ENCODE assay signal across 13 cellular contexts in genomic region chr22:37549704-37550059, GRCh38. TPM values are rescaled to one million over a fixed set of nuclear protein-coding genes. Genes with fewer than 3 reads are reported as not detected.
DNase-seq lines count a peak whose midpoint lies in the region; ATAC-seq and TF ChIP-seq lines count a peak whose summit lies in the region.
"Had no signal": no experiment of that assay in that cellular context is flagged by ENCODE, and none has a peak within 500 bp of the region (broad histone marks: within the 10 kb centered on the region; RNA-seq: fewer than 3 reads in every experiment).

No MANE protein-coding gene starts in this region.

- no peak overlapping the region for H2BK5ac ChIP-seq in mesenchymal stem cell (ENCODE audit: low read depth, low read length, poor library complexity, severe bottlenecking)

- no peak for ATAC-seq in Right ventricle myocardium superior (ENCODE audit: poor library complexity)
- ATAC-seq: naive thymus-derived CD4-positive, alpha-beta T cell had no signal

- POLR2A ChIA-PET in CD4-positive, alpha-beta memory T cell (lab: Charles Lee; ENCODE audit: partially characterized antibody), result no interaction called here

- H2AFZ ChIP-seq in mesenchymal stem cell (ENCODE audit: low read depth, low read length), result no peak overlapping the region

- TF ChIP-seq POLR2A in vagina (IDR thresholded peaks at IDR 0.05), result no peak

- H2BK15ac ChIP-seq in mesenchymal stem cell (ENCODE audit: low read depth, poor library complexity, severe bottlenecking), result peak overlapping the region; percentile 73

- H3K36me3 Mint-ChIP-seq in CD4-positive, alpha-beta memory T cell, result no peaks in the 10 kb centered on the region
- H3K36me3 Mint-ChIP-seq: naive thymus-derived CD4-positive, alpha-beta T cell had no signal

- H3K79me1 ChIP-seq in mesenchymal stem cell (replicated peaks; ENCODE audit: low read length, poor library complexity, severe bottlenecking), result no peaks in the 10 kb centered on the region

- TF ChIP-seq CTCF in right atrium auricular region (IDR thresholded peaks at IDR 0.05) (peak in 1 of 2 donors; percentile 31), vagina (IDR thresholded peaks at IDR 0.05) (no peak)

- H3K4me1 ChIP-seq in right atrium auricular region (peaks cover 0 to 80% of the 10 kb centered on the region in 2 donors), mesenchymal stem cell (ENCODE audit: control insufficient read depth, insufficient read depth, low read depth, low read length) (peaks cover 54% of the 10 kb centered on the region), vagina (peaks cover 82% of the 10 kb centered on the region)
- H3K4me1 ChIP-seq in CD4-positive, alpha-beta memory T cell (ENCODE audit: insufficient read depth, low read length), result peaks cover 11% of the 10 kb centered on the region

- no peak overlapping the region for H3K27ac Mint-ChIP-seq in CD4-positive, alpha-beta memory T cell
- H3K27ac Mint-ChIP-seq: naive thymus-derived CD4-positive, alpha-beta T cell had no signal

- no peak overlapping the region for H3K4me3 Mint-ChIP-seq in CD4-positive, alpha-beta memory T cell
- H3K4me3 Mint-ChIP-seq: naive thymus-derived CD4-positive, alpha-beta T cell had no signal

- peak overlapping the region; percentile 3 to 90 for H2BK12ac ChIP-seq in mesenchymal stem cell (ENCODE audit: low read length in 2 of 2)

- H3K14ac ChIP-seq in mesenchymal stem cell (ENCODE audit: low read length in 2 of 2), result peak overlapping the region in 1 of 2 experiments; percentile 45

- peak overlapping the region; percentile 5 to 8 for H3K18ac ChIP-seq in mesenchymal stem cell (ENCODE audit: low read depth in 1 of 2, low read length in 2 of 2)

- DNase-seq in Right ventricle myocardium superior (peak; percentile 57), right atrium auricular region (ENCODE audit: low spot score) (no peak), dedifferentiated amniotic fluid mesenchymal stem cell (ENCODE audit: extremely low spot score) (peak; percentile 63), mesenchymal stem cell (peak; percentile 60), vagina (ENCODE audit: extremely low spot score in 2 of 2) (no peak), NCI-H1105 (lab: John Stamatoyannopoulos, UW) (no peak)
- no peak for DNase-seq in CD4-positive, alpha-beta memory T cell
- DNase-seq in activated CD4-positive, alpha-beta T cell treated with anti-CD3 and anti-CD28 coated beads for 4 hours, result no peak
- DNase-seq: AML-193; naive thymus-derived CD4-positive, alpha-beta T cell; NCI-H510A; WERI-Rb-1 had no signal

- peak overlapping the region; percentile 70 for H4K91ac ChIP-seq in mesenchymal stem cell (ENCODE audit: low read length)

- WGBS in mesenchymal stem cell, result 31% methylated on average over 3 of the region's 5 CpGs

- peaks cover 2 to 8% (median 6%) of the 10 kb centered on the region in 4 donors for H3K4me1 Mint-ChIP-seq in CD4-positive, alpha-beta memory T cell

- no peaks in the 10 kb centered on the region for H3K9me3 ChIP-seq in right atrium auricular region
- H3K9me3 ChIP-seq in mesenchymal stem cell (ENCODE audit: control insufficient read depth, low read length), result no peaks in the 10 kb centered on the region
- no peaks in the 10 kb centered on the region for H3K9me3 ChIP-seq in vagina
- H3K9me3 ChIP-seq in CD4-positive, alpha-beta memory T cell (ENCODE audit: control insufficient read depth in 1 of 2, low read length in 2 of 2), result no peaks in the 10 kb centered on the region

- H3K36me3 ChIP-seq in right atrium auricular region (no peaks in the 10 kb centered on the region), mesenchymal stem cell (ENCODE audit: control insufficient read depth in 1 of 2, insufficient read depth in 2 of 2, low read depth in 1 of 2, low read length in 2 of 2) (no peaks in the 10 kb centered on the region), vagina (no peaks in the 10 kb centered on the region)
- no peaks in the 10 kb centered on the region for H3K36me3 ChIP-seq in CD4-positive, alpha-beta memory T cell (ENCODE audit: insufficient read depth, low read length)
- H3K36me3 ChIP-seq: WERI-Rb-1 had no signal

- peak overlapping the region; percentile 39 for H2BK120ac ChIP-seq in mesenchymal stem cell (ENCODE audit: low read depth, low read length)

- H3K27me3 ChIP-seq in right atrium auricular region (no peaks in the 10 kb centered on the region), mesenchymal stem cell (ENCODE audit: control insufficient read depth in 1 of 2, insufficient read depth in 1 of 2, low read length in 2 of 2) (no peaks in the 10 kb centered on the region), vagina (no peaks in the 10 kb centered on the region)
- H3K27me3 ChIP-seq in CD4-positive, alpha-beta memory T cell (ENCODE audit: insufficient read depth, low read length), result no peaks in the 10 kb centered on the region

- intact Hi-C loops in Right ventricle myocardium superior (cut with DNase I) (no loop called here), vagina (cut with DNase I) (loop anchor here (5.0 kb wide), 1 partner anchor 58 kb away; the partner anchor contains the start of gene GGA1)
- intact Hi-C loops in CD4-positive, alpha-beta memory T cell (cut with micrococcal nuclease), result no loop called here

- H3K9ac ChIP-seq in mesenchymal stem cell (ENCODE audit: low read length), result no peak overlapping the region

- H3K4ac ChIP-seq in mesenchymal stem cell (ENCODE audit: low read depth in 1 of 2, low read length in 2 of 2), result peak overlapping the region; percentile 51 to 76

- CTCF ChIA-PET in CD4-positive, alpha-beta memory T cell (lab: Charles Lee; ENCODE audit: partially characterized antibody), result interaction anchor here (1.1 to 16.8 kb wide), 3 partner anchors 11 to 43 kb away, joined by 6 to 523 read pairs (median 10); partner anchors contain the start of gene CDC42EP1

- peaks cover 4 to 10% of the 10 kb centered on the region in 2 donors for H3K27me3 Mint-ChIP-seq in CD4-positive, alpha-beta memory T cell

- H2AK5ac ChIP-seq in mesenchymal stem cell (ENCODE audit: low read length, severe bottlenecking), result peak overlapping the region; percentile 34

- H3K23ac ChIP-seq in mesenchymal stem cell (ENCODE audit: low read length in 2 of 2), result no peak overlapping the region

- peak overlapping the region; percentile 37 for H3K4me2 ChIP-seq in mesenchymal stem cell (ENCODE audit: low read length, poor library complexity, severe bottlenecking)

- peaks cover 0 to 2% (median 0%) of the 10 kb centered on the region in 8 donors for H3K9me3 Mint-ChIP-seq in CD4-positive, alpha-beta memory T cell
- H3K9me3 Mint-ChIP-seq: naive thymus-derived CD4-positive, alpha-beta T cell had no signal

- H3K27ac ChIP-seq in right atrium auricular region, result peak overlapping the region in 1 of 2 donors; percentile 36
- peak overlapping the region; percentile 61 for H3K27ac ChIP-seq in mesenchymal stem cell (ENCODE audit: low read length, poor library complexity, severe bottlenecking)
- H3K27ac ChIP-seq in vagina, result peak overlapping the region; percentile 58
- no peak overlapping the region for H3K27ac ChIP-seq in CD4-positive, alpha-beta memory T cell (ENCODE audit: low read depth, low read length)
- H3K27ac ChIP-seq: WERI-Rb-1 had no signal

- H3K4me3 ChIP-seq in right atrium auricular region, result no peak overlapping the region
- no peak overlapping the region for H3K4me3 ChIP-seq in mesenchymal stem cell (ENCODE audit: insufficient read depth in 1 of 2, low read depth in 1 of 2, low read length in 2 of 2)
- H3K4me3 ChIP-seq in vagina, result no peak overlapping the region
- no peak overlapping the region for H3K4me3 ChIP-seq in CD4-positive, alpha-beta memory T cell (ENCODE audit: low read length in 2 of 2)

- no peak overlapping the region for H4K8ac ChIP-seq in mesenchymal stem cell (ENCODE audit: low read length)

RNA-seq across cellular contexts. Expression of gene CDC42EP1, which starts 10.6 kb away (rescaled TPM):
- total RNA-seq in Right ventricle myocardium superior (15.4 TPM), right atrium auricular region (10 to 100 TPM; 20.7 to 34.8 TPM), vagina (46.2 TPM)
- polyA plus RNA-seq in mesenchymal stem cell (2013, experiment 1 of 2), result 117 TPM
- 113 TPM for polyA plus RNA-seq in mesenchymal stem cell (2013, experiment 2 of 2)
- total RNA-seq in CD4-positive, alpha-beta memory T cell, result not detected
- polyA plus RNA-seq in CD4-positive, alpha-beta memory T cell, result not detected
- polyA plus RNA-seq: naive thymus-derived CD4-positive, alpha-beta T cell had no signal

RNA-seq across cellular contexts. Expression of gene LGALS2, which starts 30.2 kb away (rescaled TPM):
- not detected for total RNA-seq in Right ventricle myocardium superior
- total RNA-seq in right atrium auricular region, result not detected
- polyA plus RNA-seq in mesenchymal stem cell (2013, experiment 1 of 2), result not detected
- not detected for polyA plus RNA-seq in mesenchymal stem cell (2013, experiment 2 of 2)
- not detected for total RNA-seq in vagina
- total RNA-seq in CD4-positive, alpha-beta memory T cell, result 1 to 10 TPM in 1 of 2 experiments, not detected in 1; 1.0 TPM
- polyA plus RNA-seq in CD4-positive, alpha-beta memory T cell, result not detected
- total RNA-seq: dermis microvascular lymphatic vessel endothelial cell had no signal

RNA-seq across cellular contexts. Expression of gene CARD10, which starts 30.5 kb away (rescaled TPM):
- 8.3 TPM for total RNA-seq in Right ventricle myocardium superior
- total RNA-seq in right atrium auricular region, result 1 to 10 TPM; 4.2 to 5.8 TPM
- polyA plus RNA-seq in mesenchymal stem cell (2013, experiment 1 of 2), result 3.1 TPM
- polyA plus RNA-seq in mesenchymal stem cell (2013, experiment 2 of 2), result 3.2 TPM
- 11.0 TPM for total RNA-seq in vagina
- under 1 TPM; 0.42 to 0.61 TPM for total RNA-seq in CD4-positive, alpha-beta memory T cell
- polyA plus RNA-seq in CD4-positive, alpha-beta memory T cell, result not detected

RNA-seq across cellular contexts. Expression of gene GGA1, which starts 59.0 kb away (rescaled TPM):
- total RNA-seq in Right ventricle myocardium superior (22.3 TPM), right atrium auricular region (10 to 100 TPM; 17.7 to 29.0 TPM), vagina (45.7 TPM)
- 25.3 TPM for polyA plus RNA-seq in mesenchymal stem cell (2013, experiment 1 of 2)
- polyA plus RNA-seq in mesenchymal stem cell (2013, experiment 2 of 2), result 23.1 TPM
- 100 to 1,000 TPM; 108 to 109 TPM for total RNA-seq in CD4-positive, alpha-beta memory T cell
- polyA plus RNA-seq in CD4-positive, alpha-beta memory T cell, result 10 to 100 TPM; 16.3 to 26.7 TPM

Comparison
In these comparisons a context has a peak if more than half of its experiments do, and no peak if none do; other contexts are left out.
1. DNase-seq: peak in Right ventricle myocardium superior (single experiment), dedifferentiated amniotic fluid mesenchymal stem cell (single experiment) and mesenchymal stem cell (single experiment); none in right atrium auricular region (single experiment), vagina (0 of 2), CD4-positive, alpha-beta memory T cell (0 of 5), activated CD4-positive, alpha-beta T cell treated with anti-CD3 and anti-CD28 coated beads for 4 hours (0 of 2) and NCI-H1105 (single experiment).
2. RNA of gene CDC42EP1, which starts 10.6 kb away (total RNA-seq): 46.2 TPM in vagina (single experiment), 20.7 to 34.8 TPM in right atrium auricular region and 15.4 TPM in Right ventricle myocardium superior (single experiment); not detected in CD4-positive, alpha-beta memory T cell; every median in the first group is over 10 times any median in the second.